ENCODE assay signal across 3 cellular contexts in genomic region chr1:44956077-44956476, GRCh38. TPM values are rescaled to one million over a fixed set of nuclear protein-coding genes. Genes with fewer than 3 reads are reported as not detected.
DNase-seq lines count a peak whose midpoint lies in the region; ATAC-seq, FAIRE-seq and TF ChIP-seq lines count a peak whose summit lies in the region.
"Not testable (repeated sequence)": the region's sequence is repeated elsewhere in the genome, so short reads cannot be mapped to it uniquely, and the experiment has no call there.

No MANE protein-coding gene starts in this region.

- FAIRE-seq in K562 (lab: Jason Lieb, UNC): not testable (repeated sequence)

- H3K9me1 ChIP-seq in K562 (ENCODE audit: control insufficient read depth, insufficient read depth, low read length): not testable (repeated sequence)

- not testable (repeated sequence) for H2AFZ ChIP-seq in K562 (ENCODE audit: low read depth, low read length)

- in situ Hi-C loops in K562 (cut with MboI): not testable (repeated sequence)

- intact Hi-C loops in K562 (cut with micrococcal nuclease): not testable (repeated sequence)

- H3K9ac ChIP-seq in K562 (ENCODE audit: insufficient read depth in 1 of 2, low read depth in 2 of 2, low read length in 2 of 2): not testable (repeated sequence)

- not testable (repeated sequence) for BruUV-seq in K562 (replicated peaks; lab: Mats Ljungman, UMichigan)

- H3K4me1 Mint-ChIP-seq in activated T-cell treated with anti-CD3 and anti-CD28 coated beads, Interleukin-2, amount 50 U/mL, for 24 hours (ENCODE audit: low read depth): not testable (repeated sequence)

- H3K79me2 ChIP-seq in K562 (ENCODE audit: control insufficient read depth, insufficient read depth, low read length): peaks cover 22% of the 10 kb centered on the region

- not testable (repeated sequence) for H3K4me2 ChIP-seq in K562 (ENCODE audit: insufficient read depth, low read length)

- not testable (repeated sequence) for TF ChIP-seq POLR2A in K562 (conservative IDR thresholded peaks at IDR 0.05)

- H3K4me3 Mint-ChIP-seq in activated T-cell treated with anti-CD3 and anti-CD28 coated beads, Interleukin-2, amount 50 U/mL, for 24 hours: not testable (repeated sequence)

- not testable (repeated sequence) for DNase-seq in activated T-cell treated with anti-CD3 and anti-CD28 coated beads, Interleukin-2, amount 50 U/mL, for 24 hours; K562 (ENCODE audit: extremely low read depth in 1 of 4, low spot score in 3 of 4)

- not testable (repeated sequence) for TF ChIP-seq CTCF in HEK293 (tag by site-specific recombination; IDR thresholded peaks at IDR 0.05); K562 (IDR thresholded peaks at IDR 0.05 in 2 of 3, conservative IDR thresholded peaks at IDR 0.05 in 1 of 3; ENCODE audit: insufficient read depth in 2 of 3, low read depth in 1 of 3, low read length in 3 of 3)

- H3K27me3 ChIP-seq in K562 (ENCODE audit: control insufficient read depth in 2 of 2, insufficient read depth in 2 of 2, low read length in 2 of 2): not testable (repeated sequence)

- H3K4me1 ChIP-seq in HEK293 (ENCODE audit: control insufficient read depth, insufficient read depth, low read length); K562 (replicated peaks in 1 of 2; ENCODE audit: control insufficient read depth in 2 of 2, insufficient read depth in 2 of 2, low read length in 2 of 2): not testable (repeated sequence)

- H3K36me3 Mint-ChIP-seq in activated T-cell treated with anti-CD3 and anti-CD28 coated beads, Interleukin-2, amount 50 U/mL, for 24 hours (ENCODE audit: low read depth): peaks cover 73% of the 10 kb centered on the region

- not testable (repeated sequence) for H3K9me3 ChIP-seq in HEK293 (ENCODE audit: control insufficient read depth, insufficient read depth, low read depth, low read length); K562 (replicated peaks; ENCODE audit: control insufficient read depth, insufficient read depth, low read depth, low read length)

- TF ChIP-seq EP300 in K562 (IDR thresholded peaks at IDR 0.05; ENCODE audit: low read length): not testable (repeated sequence)

- peak overlapping the region; percentile 14 for H3K27ac Mint-ChIP-seq in activated T-cell treated with anti-CD3 and anti-CD28 coated beads, Interleukin-2, amount 50 U/mL, for 24 hours

- not testable (repeated sequence) for H4K20me1 ChIP-seq in K562 (replicated peaks; ENCODE audit: control insufficient read depth, insufficient read depth, low read length)

- H3K4me3 ChIP-seq in HEK293 (ENCODE audit: low read depth, low read length); K562: not testable (repeated sequence)

- not testable (repeated sequence) for H3K27me3 Mint-ChIP-seq in activated T-cell treated with anti-CD3 and anti-CD28 coated beads, Interleukin-2, amount 50 U/mL, for 24 hours

- ATAC-seq in K562: not testable (repeated sequence)

- not testable (repeated sequence) for H3K9me3 Mint-ChIP-seq in activated T-cell treated with anti-CD3 and anti-CD28 coated beads, Interleukin-2, amount 50 U/mL, for 24 hours

- H3K36me3 ChIP-seq in HEK293 (ENCODE audit: control insufficient read depth in 2 of 2, insufficient read depth in 1 of 2, low read length in 2 of 2) (peaks cover 0 to 16% of the 10 kb centered on the region in 2 experiments; a peak in 2 of 3 replicates), K562 (ENCODE audit: control insufficient read depth, insufficient read depth, low read length) (peaks cover 39% of the 10 kb centered on the region)

- 76% methylated on average over 3 of the region's 3 CpGs for WGBS in K562 (ENCODE audit: insufficient coverage, low coverage, missing lambda C conversion rate)

- not testable (repeated sequence) for TF ChIP-seq RAD21 in K562 (CRISPR knock-in tag; conservative IDR thresholded peaks at IDR 0.05 in 1 of 2, IDR thresholded peaks at IDR 0.05 in 1 of 2)

- CTCF ChIA-PET in HEK293 (lab: Yijun Ruan, JAX): interaction anchor here (0.6 to 0.7 kb wide), 2 partner anchors 40 to 163 kb away, joined by 3 to 4 read pairs; no protein-coding TSS in a partner anchor
- CTCF ChIA-PET in K562 (lab: Yijun Ruan, JAX; ENCODE audit: low intra/inter-chr PET ratio): not testable (repeated sequence)

- not testable (repeated sequence) for H3K27ac ChIP-seq in HEK293 (ENCODE audit: extremely low read depth, low read depth, low read length); K562 (ENCODE audit: extremely low read depth, low read depth, low read length)

- POLR2A ChIA-PET in HEK293 (lab: Yijun Ruan, JAX): not testable (repeated sequence)
- POLR2A ChIA-PET in K562 (lab: Yijun Ruan, JAX): interaction anchor here (1.2 kb wide), 1 partner anchor 25 kb away, joined by 3 read pairs; no protein-coding TSS in a partner anchor

TF ChIP-seq in HEK293, 187 proteins besides CTCF, POLR2A, EP300 and RAD21 (continues in another document):
- peak; percentile 91 for TF ChIP-seq ZNF146 (tag by site-specific recombination; IDR thresholded peaks at IDR 0.05)

TF ChIP-seq in K562, 482 proteins besides CTCF, POLR2A, EP300 and RAD21:
- TF ChIP-seq BCOR (IDR thresholded peaks at IDR 0.05): peak; percentile 41; the same call in 1 of the 2 replicates
- TF ChIP-seq ADNP (tag; IDR thresholded peaks at IDR 0.05): 0 out of 2 replicates have a peak, but pooled peaks have one; percentile 18
- peak; percentile 40 for TF ChIP-seq RBM25 (IDR thresholded peaks at IDR 0.05; ENCODE audit: low read depth, low read length, severe bottlenecking)
- TF ChIP-seq ZNF146 (CRISPR knock-in tag; IDR thresholded peaks at IDR 0.05; ENCODE audit: unreplicated experiment): peak; percentile 77
- peak in 1 of 2 experiments; percentile 41; a peak in 1 of 4 replicates for TF ChIP-seq KDM1A (IDR thresholded peaks at IDR 0.05)

RNA-seq across cellular contexts. Expression of gene EIF2B3, which starts 30.3 kb away (rescaled TPM):
- 135 and 205 TPM in 2 replicates for total RNA-seq in K562 (2011; cell fraction: chromatin; rRNA removed; ENCODE audit: low replicate concordance)
- 72.0 and 79.1 TPM in 2 replicates for total RNA-seq in K562 (2011; cell fraction: nucleolus; rRNA removed)
- 103 and 112 TPM in 2 replicates for total RNA-seq in K562 (2011; cell fraction: nucleoplasm; rRNA removed)
- 94.5 and 101 TPM in 2 replicates for total RNA-seq in K562 (2014; rRNA removed)
- total RNA-seq in K562 (2014; rRNA removed; fragmentation: Illumina TruSeq; extraction: Trizol): 184 and 199 TPM in 2 replicates
- 141 and 149 TPM in 2 replicates for total RNA-seq in K562 (2015; rRNA removed; fragmentation: Illumina TruSeq; extraction: Trizol)
- total RNA-seq in K562 (2021): 124 and 127 TPM in 2 replicates
- 119 and 161 TPM in 2 replicates for polyA plus RNA-seq in K562 (2011; rRNA removed)
- polyA plus RNA-seq in K562 (2011; cell fraction: cytosol; rRNA removed): 52.0 and 80.5 TPM in 2 replicates
- 26.0 and 39.6 TPM in 2 replicates for polyA plus RNA-seq in K562 (2011; cell fraction: nucleus; rRNA removed)
- 57.6 and 118 TPM in 2 replicates for polyA plus RNA-seq in K562 (2012)
- 128 and 148 TPM in 2 replicates for polyA plus RNA-seq in K562 (2014; fragmentation: Illumina TruSeq; extraction: Trizol)
- 100 to 1,000 TPM; 393 to 523 TPM for polyA plus RNA-seq in K562 (2014; fragmentation: Nextera tagmentation; extraction: Ambion mirVana)
- polyA plus RNA-seq in K562 (2014; rRNA removed): 118 and 121 TPM in 2 replicates
- polyA minus RNA-seq in K562 (2011; rRNA and poly(A)+ RNA removed): 217 and 243 TPM in 2 replicates
- polyA minus RNA-seq in K562 (2011; cell fraction: cytosol; rRNA and poly(A)+ RNA removed): 41.9 and 56.7 TPM in 2 replicates
- 64.4 and 88.5 TPM in 2 replicates for polyA minus RNA-seq in K562 (2011; cell fraction: nucleus; rRNA and poly(A)+ RNA removed)

RNA-seq across cellular contexts. Expression of gene HECTD3, which starts 55.0 kb away (rescaled TPM):
- 71.0 and 140 TPM in 2 replicates for total RNA-seq in K562 (2011; cell fraction: chromatin; rRNA removed; ENCODE audit: low replicate concordance)
- total RNA-seq in K562 (2011; cell fraction: nucleolus; rRNA removed): 70.4 and 73.5 TPM in 2 replicates
- total RNA-seq in K562 (2011; cell fraction: nucleoplasm; rRNA removed): 74.3 and 95.3 TPM in 2 replicates
- total RNA-seq in K562 (2014; rRNA removed): 18.9 and 24.5 TPM in 2 replicates
- total RNA-seq in K562 (2014; rRNA removed; fragmentation: Illumina TruSeq; extraction: Trizol): 12.4 and 15.0 TPM in 2 replicates
- total RNA-seq in K562 (2015; rRNA removed; fragmentation: Illumina TruSeq; extraction: Trizol): 15.3 and 16.9 TPM in 2 replicates
- total RNA-seq in K562 (2021): 50.7 and 50.8 TPM in 2 replicates
- polyA plus RNA-seq in K562 (2011; rRNA removed): 37.8 and 45.2 TPM in 2 replicates
- 50.2 and 64.7 TPM in 2 replicates for polyA plus RNA-seq in K562 (2011; cell fraction: cytosol; rRNA removed)
- 125 TPM in 2 replicates for polyA plus RNA-seq in K562 (2011; cell fraction: nucleus; rRNA removed)
- polyA plus RNA-seq in K562 (2012): 41.1 and 54.2 TPM in 2 replicates
- polyA plus RNA-seq in K562 (2014; fragmentation: Illumina TruSeq; extraction: Trizol): 42.2 and 43.9 TPM in 2 replicates
- polyA plus RNA-seq in K562 (2014; fragmentation: Nextera tagmentation; extraction: Ambion mirVana): 1 to 10 TPM; 6.3 to 9.8 TPM
- polyA plus RNA-seq in K562 (2014; rRNA removed): 32.4 and 42.2 TPM in 2 replicates
- 50.3 and 71.9 TPM in 2 replicates for polyA minus RNA-seq in K562 (2011; rRNA and poly(A)+ RNA removed)
- 28.9 and 35.3 TPM in 2 replicates for polyA minus RNA-seq in K562 (2011; cell fraction: cytosol; rRNA and poly(A)+ RNA removed)
- 21.5 and 27.9 TPM in 2 replicates for polyA minus RNA-seq in K562 (2011; cell fraction: nucleus; rRNA and poly(A)+ RNA removed)

RNA-seq across cellular contexts. Expression of gene UROD, which starts 56.0 kb away (rescaled TPM):
- 626 and 1,262 TPM in 2 replicates for total RNA-seq in K562 (2011; cell fraction: chromatin; rRNA removed; ENCODE audit: low replicate concordance)
- 1,054 and 1,087 TPM in 2 replicates for total RNA-seq in K562 (2011; cell fraction: nucleolus; rRNA removed)
- total RNA-seq in K562 (2011; cell fraction: nucleoplasm; rRNA removed): 885 and 908 TPM in 2 replicates
- total RNA-seq in K562 (2014; rRNA removed): 781 and 785 TPM in 2 replicates
- total RNA-seq in K562 (2014; rRNA removed; fragmentation: Illumina TruSeq; extraction: Trizol): 415 and 533 TPM in 2 replicates
- 534 and 555 TPM in 2 replicates for total RNA-seq in K562 (2015; rRNA removed; fragmentation: Illumina TruSeq; extraction: Trizol)
- 636 and 644 TPM in 2 replicates for total RNA-seq in K562 (2021)
- 1,018 and 1,100 TPM in 2 replicates for polyA plus RNA-seq in K562 (2011; rRNA removed)
- 1,522 and 2,076 TPM in 2 replicates for polyA plus RNA-seq in K562 (2011; cell fraction: cytosol; rRNA removed)
- 2,252 and 2,347 TPM in 2 replicates for polyA plus RNA-seq in K562 (2011; cell fraction: nucleus; rRNA removed)
- polyA plus RNA-seq in K562 (2012): 601 and 622 TPM in 2 replicates
- 977 and 1,110 TPM in 2 replicates for polyA plus RNA-seq in K562 (2014; fragmentation: Illumina TruSeq; extraction: Trizol)
- polyA plus RNA-seq in K562 (2014; fragmentation: Nextera tagmentation; extraction: Ambion mirVana): 1,000 to 10,000 TPM; 2,545 to 2,933 TPM
- 1,156 and 1,201 TPM in 2 replicates for polyA plus RNA-seq in K562 (2014; rRNA removed)
- polyA minus RNA-seq in K562 (2011; rRNA and poly(A)+ RNA removed): 505 and 658 TPM in 2 replicates
- polyA minus RNA-seq in K562 (2011; cell fraction: cytosol; rRNA and poly(A)+ RNA removed): 286 and 319 TPM in 2 replicates
- polyA minus RNA-seq in K562 (2011; cell fraction: nucleus; rRNA and poly(A)+ RNA removed): 356 and 526 TPM in 2 replicates
